9 cellular contexts compared by ENCODE assay signal in the genomic region with DNA sequence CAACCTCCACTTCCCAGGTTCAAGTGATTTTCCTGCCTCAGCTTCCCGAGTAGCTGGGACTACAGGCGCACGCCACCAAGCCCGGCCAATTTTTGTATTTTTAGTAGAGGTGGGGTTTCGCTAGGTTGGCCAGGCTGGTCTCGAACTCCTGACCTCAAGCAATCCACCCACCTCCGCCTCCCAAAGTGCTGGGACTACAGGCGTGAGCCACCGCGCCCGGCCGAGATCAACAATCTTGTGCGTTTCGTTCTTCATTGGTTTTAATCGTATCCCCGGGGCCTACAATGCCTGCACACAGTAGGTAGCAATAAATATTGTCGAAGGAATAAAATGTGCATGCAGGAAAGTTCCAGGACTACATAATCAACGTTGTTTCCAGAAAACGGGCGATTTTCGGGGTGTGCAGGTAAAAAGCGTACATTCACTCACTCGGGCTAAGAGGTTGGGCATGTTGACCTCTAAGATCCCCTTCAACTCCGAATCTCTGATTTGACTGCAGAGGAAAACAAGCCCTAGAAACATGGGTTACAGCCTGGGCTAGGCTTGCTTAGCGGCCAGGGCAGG. TPM values are rescaled to one million over a fixed set of nuclear protein-coding genes. Genes with fewer than 3 reads are reported as not detected.
A peak's percentile ranks its signal among the peaks of the same experiment; 100 is the strongest.
DNase-seq lines count a peak whose midpoint lies in the region; ATAC-seq, FAIRE-seq and TF ChIP-seq lines count a peak whose summit lies in the region.
"Had no signal": no experiment of that assay in that cellular context is flagged by ENCODE, and none has a peak within 500 bp of the region (broad histone marks: within the 10 kb centered on the region; RNA-seq: fewer than 3 reads in every experiment).

No MANE protein-coding gene starts in this region.

- in situ Hi-C loops in K562 (cut with MboI) = loop anchor here (10.0 kb wide), 1 partner anchor 101 kb away; no protein-coding TSS in a partner anchor

- BruUV-seq in K562 (replicated peaks; lab: Mats Ljungman, UMichigan) = TSS peak; percentile 61

- peak overlapping the region; percentile 94 for H3K4me2 ChIP-seq in K562 (ENCODE audit: insufficient read depth, low read length)

- no peaks in the 10 kb centered on the region for H3K9me3 Mint-ChIP-seq in activated T-cell treated with anti-CD3 and anti-CD28 coated beads, Interleukin-2, amount 50 U/mL, for 4 hours

- no peaks in the 10 kb centered on the region; the same call in 2 of the 3 replicates for H3K36me3 ChIP-seq in K562 (ENCODE audit: control insufficient read depth, insufficient read depth, low read length)
- H3K36me3 ChIP-seq in lung (ENCODE audit: control insufficient read depth in 2 of 2, insufficient read depth in 2 of 2, low read length in 2 of 2) = no peaks in the 10 kb centered on the region
- H3K36me3 ChIP-seq in tibial nerve = no peaks in the 10 kb centered on the region

- H4K20me1 ChIP-seq in K562 (replicated peaks; ENCODE audit: control insufficient read depth, insufficient read depth, low read length) = no peaks in the 10 kb centered on the region

- POLR2A ChIA-PET in K562 (lab: Yijun Ruan, JAX) = interaction anchor here (0.7 to 1.9 kb wide), 6 partner anchors 10 to 19 kb away, joined by 3 to 6 read pairs (median 3); no protein-coding TSS in a partner anchor

- no peaks in the 10 kb centered on the region for H3K9me3 ChIP-seq in K562 (replicated peaks; ENCODE audit: control insufficient read depth, insufficient read depth, low read depth, low read length)
- H3K9me3 ChIP-seq in lung (ENCODE audit: control insufficient read depth in 2 of 2, insufficient read depth in 1 of 2, low read length in 1 of 2) = no peaks in the 10 kb centered on the region
- H3K9me3 ChIP-seq in tibial nerve = no peaks in the 10 kb centered on the region

- CTCF ChIA-PET in K562 (lab: Yijun Ruan, JAX; ENCODE audit: low intra/inter-chr PET ratio) = no interaction called here

- intact Hi-C loops in K562 (cut with micrococcal nuclease) = loop anchor here (5.0 to 10.0 kb wide), 3 partner anchors 176 to 371 kb away; a partner anchor contains a TSS

- peaks cover 42% of the 10 kb centered on the region for H3K79me2 ChIP-seq in K562 (ENCODE audit: control insufficient read depth, insufficient read depth, low read length)

- no peak for ATAC-seq in activated T-cell treated with anti-CD3 and anti-CD28 coated beads, Interleukin-2, amount 50 U/mL, for 4 hours
- ATAC-seq in K562 (no peak), lung (ENCODE audit: insufficient read depth, low FRiP score) (no peak)

- H3K4me3 Mint-ChIP-seq in activated T-cell treated with anti-CD3 and anti-CD28 coated beads, Interleukin-2, amount 50 U/mL, for 4 hours = peak overlapping the region; percentile 89

- H3K4me3 ChIP-seq in K562 (peak overlapping the region; percentile 56), lung (peak overlapping the region; percentile 60), tibial nerve (peak overlapping the region; percentile 61 to 93 (median 68))

- DNase-seq in activated T-cell treated with anti-CD3 and anti-CD28 coated beads, Interleukin-2, amount 50 U/mL, for 4 hours = no peak
- no peak for DNase-seq in activated T-cell treated with anti-CD3 and anti-CD28 coated beads, Interleukin-2, amount 50 U/mL, for 48 hours
- no peak for DNase-seq in K562 (ENCODE audit: extremely low read depth in 1 of 4, low spot score in 3 of 4)
- no peak for DNase-seq in lung (ENCODE audit: low spot score)
- no peak for DNase-seq in tibial nerve (ENCODE audit: low spot score in 2 of 2)
- no peak for DNase-seq in amniotic stem cell (lab: John Stamatoyannopoulos, UW)
- no peak for DNase-seq in COLO829 (ENCODE audit: low spot score)
- DNase-seq in NCI-H1930 (lab: John Stamatoyannopoulos, UW) = no peak

- H3K4me1 ChIP-seq in K562 (replicated peaks in 1 of 2; ENCODE audit: control insufficient read depth in 2 of 2, insufficient read depth in 2 of 2, low read length in 2 of 2) = peaks cover 28% of the 10 kb centered on the region in 2 experiments; a peak in 4 of 5 replicates
- H3K4me1 ChIP-seq in lung (ENCODE audit: control insufficient read depth in 2 of 2, insufficient read depth in 2 of 2, low read length in 2 of 2) = peaks cover 0 to 13% of the 10 kb centered on the region in 2 donors
- peaks cover 0 to 38% (median 24%) of the 10 kb centered on the region in 4 donors for H3K4me1 ChIP-seq in tibial nerve

- peak overlapping the region; percentile 81 for H3K27ac ChIP-seq in K562 (ENCODE audit: extremely low read depth, low read depth, low read length)
- H3K27ac ChIP-seq in lung (ENCODE audit: low read depth in 1 of 2, low read length in 1 of 2) = peak overlapping the region; percentile 89 to 97
- H3K27ac ChIP-seq in tibial nerve = peak overlapping the region; percentile 69 to 95 (median 86)

- H3K36me3 Mint-ChIP-seq in activated T-cell treated with anti-CD3 and anti-CD28 coated beads, Interleukin-2, amount 50 U/mL, for 4 hours (ENCODE audit: insufficient read depth) = peaks cover 4% of the 10 kb centered on the region

- TF ChIP-seq CTCF in K562 (IDR thresholded peaks at IDR 0.05 in 2 of 3, conservative IDR thresholded peaks at IDR 0.05 in 1 of 3; ENCODE audit: insufficient read depth in 2 of 3, low read depth in 1 of 3, low read length in 3 of 3) (no peak), lung (IDR thresholded peaks at IDR 0.05; ENCODE audit: control extremely low read depth, extremely low read depth) (no peak), tibial nerve (IDR thresholded peaks at IDR 0.05) (no peak)

- peak overlapping the region; percentile 87 for H2AFZ ChIP-seq in K562 (ENCODE audit: low read depth, low read length)

- no peak for TF ChIP-seq RAD21 in K562 (CRISPR knock-in tag; conservative IDR thresholded peaks at IDR 0.05 in 1 of 2, IDR thresholded peaks at IDR 0.05 in 1 of 2)

- no peaks in the 10 kb centered on the region for H3K9me1 ChIP-seq in K562 (ENCODE audit: control insufficient read depth, insufficient read depth, low read length)

- WGBS in K562 (ENCODE audit: insufficient coverage, low coverage, missing lambda C conversion rate) = 25% methylated on average over 25 of the region's 25 CpGs
- 66 to 68% methylated on average over 25 of the region's 25 CpGs for WGBS in lung, 2 donors
- WGBS in tibial nerve, 2 donors = 65 to 68% methylated on average over 25 of the region's 25 CpGs

- H3K27me3 ChIP-seq in K562 (ENCODE audit: control insufficient read depth in 2 of 2, insufficient read depth in 2 of 2, low read length in 2 of 2) (no peaks in the 10 kb centered on the region), lung (ENCODE audit: control insufficient read depth, insufficient read depth) (no peaks in the 10 kb centered on the region), tibial nerve (no peaks in the 10 kb centered on the region)

- no peaks in the 10 kb centered on the region for H3K27me3 Mint-ChIP-seq in activated T-cell treated with anti-CD3 and anti-CD28 coated beads, Interleukin-2, amount 50 U/mL, for 4 hours (ENCODE audit: low read depth)

- H3K4me1 Mint-ChIP-seq in activated T-cell treated with anti-CD3 and anti-CD28 coated beads, Interleukin-2, amount 50 U/mL, for 4 hours (ENCODE audit: low read depth) = peaks cover 53% of the 10 kb centered on the region

- H3K9ac ChIP-seq in K562 (ENCODE audit: insufficient read depth in 1 of 2, low read depth in 2 of 2, low read length in 2 of 2) = peak overlapping the region; percentile 77 to 94

- TF ChIP-seq POLR2A in K562 (conservative IDR thresholded peaks at IDR 0.05) (no peak), tibial nerve (IDR thresholded peaks at IDR 0.05) (no peak)

- peak; percentile 48 for FAIRE-seq in K562 (lab: Jason Lieb, UNC)
- FAIRE-seq: endometrium had no signal

- TF ChIP-seq EP300 in K562 (IDR thresholded peaks at IDR 0.05; ENCODE audit: low read length) = no peak
- no peak for TF ChIP-seq EP300 in tibial nerve (IDR thresholded peaks at IDR 0.05)

TF ChIP-seq in K562, 482 proteins besides CTCF, POLR2A, EP300 and RAD21 (continues in another document):
- TF ChIP-seq CEBPG (CRISPR knock-in tag; IDR thresholded peaks at IDR 0.05) (0 out of 2 replicates have a peak, but pooled peaks have one; percentile 6), CEBPG (tag; conservative IDR thresholded peaks at IDR 0.05 in 1 of 2, IDR thresholded peaks at IDR 0.05 in 1 of 2) (no peak), ZNF445 (CRISPR knock-in tag; IDR thresholded peaks at IDR 0.05; ENCODE audit: low read depth) (no peak), ZKSCAN1 (IDR thresholded peaks at IDR 0.05; ENCODE audit: low read depth, low read length) (peak; percentile 82; the same call in 1 of the 2 replicates), NRF1 (conservative IDR thresholded peaks at IDR 0.05 in 1 of 2, IDR thresholded peaks at IDR 0.05 in 1 of 2) (no peak), NR4A1 (CRISPR knock-in tag; IDR thresholded peaks at IDR 0.05) (no peak), NR4A1 (tag; IDR thresholded peaks at IDR 0.05) (0 out of 2 replicates have a peak, but pooled peaks have one; percentile 75), CHD4 (IDR thresholded peaks at IDR 0.05; ENCODE audit: insufficient read depth, insufficient replicate concordance, low read depth, low read length, poor library complexity, severe bottlenecking) (no peak), MEF2A (IDR thresholded peaks at IDR 0.05; ENCODE audit: control insufficient read depth, low read depth, low read length) (no peak), SRF (CRISPR knock-in tag; IDR thresholded peaks at IDR 0.05) (no peak), RHOXF2B (CRISPR knock-in tag; conservative IDR thresholded peaks at IDR 0.05) (no peak)

RNA-seq across cellular contexts. Expression of a gene that starts 2.7 kb away (rescaled TPM):
- 10 to 100 TPM; 21.0 to 31.5 (median 24.7) TPM for total RNA-seq in activated T-cell treated with anti-CD3 and anti-CD28 coated beads, Interleukin-2, amount 50 U/mL, for 4 hours
- 26.1 and 163 TPM in 2 replicates for total RNA-seq in K562 (2011; cell fraction: chromatin; rRNA removed; ENCODE audit: low replicate concordance)
- 8.8 and 15.8 TPM in 2 replicates for total RNA-seq in K562 (2011; cell fraction: nucleolus; rRNA removed)
- total RNA-seq in K562 (2011; cell fraction: nucleoplasm; rRNA removed) = 38.1 and 53.0 TPM in 2 replicates
- 6.3 and 7.6 TPM in 2 replicates for total RNA-seq in K562 (2014; rRNA removed)
- total RNA-seq in K562 (2014; rRNA removed; fragmentation: Illumina TruSeq; extraction: Trizol) = 16.3 and 17.9 TPM in 2 replicates
- total RNA-seq in K562 (2015; rRNA removed; fragmentation: Illumina TruSeq; extraction: Trizol) = 20.1 and 21.6 TPM in 2 replicates
- 23.1 and 23.8 TPM in 2 replicates for total RNA-seq in K562 (2021)
- polyA plus RNA-seq in K562 (2011; rRNA removed) = 27.1 and 27.9 TPM in 2 replicates
- 16.0 and 30.7 TPM in 2 replicates for polyA plus RNA-seq in K562 (2011; cell fraction: cytosol; rRNA removed)
- 61.3 and 78.0 TPM in 2 replicates for polyA plus RNA-seq in K562 (2011; cell fraction: nucleus; rRNA removed)
- polyA plus RNA-seq in K562 (2012) = 13.2 and 16.3 TPM in 2 replicates
- 24.5 and 26.8 TPM in 2 replicates for polyA plus RNA-seq in K562 (2014; fragmentation: Illumina TruSeq; extraction: Trizol)
- 1 to 10 TPM; 2.5 to 4.0 TPM for polyA plus RNA-seq in K562 (2014; fragmentation: Nextera tagmentation; extraction: Ambion mirVana)
- polyA plus RNA-seq in K562 (2014; rRNA removed) = 10.9 and 12.1 TPM in 2 replicates
- polyA minus RNA-seq in K562 (2011; rRNA and poly(A)+ RNA removed) = 80.6 and 96.0 TPM in 2 replicates
- polyA minus RNA-seq in K562 (2011; cell fraction: cytosol; rRNA and poly(A)+ RNA removed) = 15.1 and 17.0 TPM in 2 replicates
- polyA minus RNA-seq in K562 (2011; cell fraction: nucleus; rRNA and poly(A)+ RNA removed) = 52.2 and 93.1 TPM in 2 replicates
- 10 to 100 TPM; 22.4 to 97.6 TPM for total RNA-seq in lung
- 1 to 10 TPM; 3.9 to 6.7 TPM for polyA plus RNA-seq in lung
- total RNA-seq in tibial nerve = 10 to 100 TPM; 18.6 to 27.3 (median 23.4) TPM
